ENCODE assay signal across 8 cellular contexts in the genomic region with DNA sequence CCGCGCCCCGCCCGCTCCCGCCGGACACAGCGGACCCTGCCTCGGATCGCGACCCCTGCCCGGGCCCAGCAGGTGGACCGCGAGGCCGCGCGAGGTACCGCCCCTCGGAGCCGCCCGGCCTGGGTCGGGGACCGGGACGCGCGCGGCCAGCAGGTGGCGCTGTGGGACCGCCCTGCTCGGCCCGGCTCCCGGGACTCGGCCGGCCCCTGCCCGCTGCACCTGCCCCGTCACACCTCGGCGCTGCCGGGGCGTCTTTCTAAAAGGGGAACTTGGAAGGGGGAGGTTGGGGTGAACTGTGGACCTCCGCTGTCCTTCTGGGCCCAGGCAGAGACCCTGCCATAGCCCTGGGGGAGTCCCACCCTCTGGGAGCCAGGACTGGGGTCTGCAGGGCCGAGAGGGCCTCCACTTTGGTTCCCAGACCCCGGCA. TPM values are rescaled to one million over a fixed set of nuclear protein-coding genes. Genes with fewer than 3 reads are reported as not detected.
DNase-seq lines count a peak whose midpoint lies in the region; ATAC-seq and TF ChIP-seq lines count a peak whose summit lies in the region.

No MANE protein-coding gene starts in this region.

- peak; percentile 74 for DNase-seq in DMS 273 (lab: John Stamatoyannopoulos, UW; ENCODE audit: unreplicated experiment)
- DNase-seq in DMS 273 treated with DMSO at 0.1 percent for 48 hours (lab: John Stamatoyannopoulos, UW) = no peak
- no peak for DNase-seq in Jurkat, Clone E6-1 (ENCODE audit: low read depth, low spot score)
- DNase-seq in activated CD4-positive, CD25-positive, alpha-beta regulatory T cell (lab: John Stamatoyannopoulos, UW) = peak; percentile 64 to 75 (median 69)
- peak; percentile 60 to 75 for DNase-seq in central memory CD8-positive, alpha-beta T cell (ENCODE audit: low spot score in 2 of 2)
- peak; percentile 65 for DNase-seq in lung (ENCODE audit: low spot score)
- DNase-seq in stimulated activated CD8-positive, alpha-beta memory T cell treated with anti-CD3 and anti-CD28 coated beads, Interleukin-4, amount 100 ng/mL, for 24 hours (ENCODE audit: low read depth) = peak; percentile 68

- peak; percentile 42 for ATAC-seq in central memory CD8-positive, alpha-beta T cell (replicated peaks; ENCODE audit: extremely low read depth, poor library complexity, severe bottlenecking)
- ATAC-seq in lung (ENCODE audit: insufficient read depth, low FRiP score) (peak; percentile 64), HG03571 (IDR thresholded peaks at IDR 0.05; ENCODE audit: unreplicated experiment) (no peak)

- H3K27ac Mint-ChIP-seq in central memory CD8-positive, alpha-beta T cell (ENCODE audit: low read depth) = no peak overlapping the region

- no peak overlapping the region for H3K27ac ChIP-seq in lung (ENCODE audit: low read depth in 1 of 2, low read length in 1 of 2)

- H3K36me3 Mint-ChIP-seq in central memory CD8-positive, alpha-beta T cell (ENCODE audit: insufficient read depth) = peaks cover 14% of the 10 kb centered on the region

- H3K27me3 ChIP-seq in lung (ENCODE audit: control insufficient read depth, insufficient read depth) = no peaks in the 10 kb centered on the region

- no peaks in the 10 kb centered on the region for H3K9me3 Mint-ChIP-seq in central memory CD8-positive, alpha-beta T cell

- H3K4me3 Mint-ChIP-seq in central memory CD8-positive, alpha-beta T cell = no peak overlapping the region

- H3K4me3 ChIP-seq in Jurkat, Clone E6-1 (ENCODE audit: low read length) = peak overlapping the region; percentile 16; the same call in 1 of the 2 replicates
- H3K4me3 ChIP-seq in lung = no peak overlapping the region

- peak; percentile 90 for TF ChIP-seq CTCF in lung (IDR thresholded peaks at IDR 0.05; ENCODE audit: control extremely low read depth, extremely low read depth)

- 2 to 4% methylated on average over 40 to 42 of the region's 42 CpGs for WGBS in lung, 2 donors

- peaks cover 0 to 10% of the 10 kb centered on the region in 2 donors for H3K36me3 ChIP-seq in lung (ENCODE audit: control insufficient read depth in 2 of 2, insufficient read depth in 2 of 2, low read length in 2 of 2)

- H3K9me3 ChIP-seq in lung (ENCODE audit: control insufficient read depth in 2 of 2, insufficient read depth in 1 of 2, low read length in 1 of 2) = no peaks in the 10 kb centered on the region

- no peaks in the 10 kb centered on the region for H3K27me3 Mint-ChIP-seq in central memory CD8-positive, alpha-beta T cell

- peaks cover 0 to 10% of the 10 kb centered on the region in 2 donors for H3K4me1 ChIP-seq in lung (ENCODE audit: control insufficient read depth in 2 of 2, insufficient read depth in 2 of 2, low read length in 2 of 2)

- peaks cover 36% of the 10 kb centered on the region for H3K4me1 Mint-ChIP-seq in central memory CD8-positive, alpha-beta T cell

RNA-seq across cellular contexts. Expression of a gene that starts 11.1 kb away (rescaled TPM):
- polyA plus RNA-seq in Jurkat, Clone E6-1 (2012; ENCODE audit: insufficient read depth, insufficient read length) = 52.0 TPM
- 100 to 1,000 TPM in 1 of 2 donors, 10 to 100 TPM in 1; 18.7 to 106 TPM for total RNA-seq in lung
- 100 to 1,000 TPM in 1 of 2 donors, 10 to 100 TPM in 1; 37.9 to 110 TPM for polyA plus RNA-seq in lung

RNA-seq across cellular contexts. Expression of a gene that starts 11.3 kb away (rescaled TPM):
- polyA plus RNA-seq in Jurkat, Clone E6-1 (2012; ENCODE audit: insufficient read depth, insufficient read length) = 40.5 TPM
- total RNA-seq in lung = 10 to 100 TPM; 17.6 to 33.9 TPM
- polyA plus RNA-seq in lung = 10 to 100 TPM; 13.6 to 15.6 TPM

RNA-seq across cellular contexts. Expression of a gene that starts 31.0 kb away (rescaled TPM):
- polyA plus RNA-seq in Jurkat, Clone E6-1 (2012; ENCODE audit: insufficient read depth, insufficient read length) = 77.7 TPM
- 100 to 1,000 TPM; 131 to 132 TPM for total RNA-seq in lung
- 100 to 1,000 TPM in 1 of 2 donors, 10 to 100 TPM in 1; 99.0 to 238 TPM for polyA plus RNA-seq in lung

Comparison
In these comparisons a context has a peak if more than half of its experiments do, and no peak if none do; other contexts are left out.
1. DNase-seq: peak in DMS 273 (single experiment), activated CD4-positive, CD25-positive, alpha-beta regulatory T cell (4 of 4), central memory CD8-positive, alpha-beta T cell (2 of 2), lung (single experiment) and stimulated activated CD8-positive, alpha-beta memory T cell treated with anti-CD3 and anti-CD28 coated beads, Interleukin-4, amount 100 ng/mL, for 24 hours (single experiment); none in DMS 273 treated with DMSO at 0.1 percent for 48 hours (single experiment) and Jurkat, Clone E6-1 (single experiment).